In genomic region chr9:111456536-111456935, GRCh38 we compare ENCODE assay signal across 11 cellular contexts. TPM values are rescaled to one million over a fixed set of nuclear protein-coding genes. Genes with fewer than 3 reads are reported as not detected.
DNase-seq lines count a peak whose midpoint lies in the region; ATAC-seq, FAIRE-seq and TF ChIP-seq lines count a peak whose summit lies in the region.
"Had no signal": no experiment of that assay in that cellular context is flagged by ENCODE, and none has a peak within 500 bp of the region (broad histone marks: within the 10 kb centered on the region; RNA-seq: fewer than 3 reads in every experiment).

No MANE protein-coding gene starts in this region.

- H3K4me3 ChIP-seq in H1 (ENCODE audit: extremely low read depth in 1 of 4, insufficient read depth in 2 of 4, low read depth in 3 of 4, low read length in 4 of 4) (no peak overlapping the region), pancreas (no peak overlapping the region), MG63 (no peak overlapping the region)

- no peak overlapping the region for H3K18ac ChIP-seq in H1 (ENCODE audit: extremely low read depth, low read length)

- TF ChIP-seq POLR2A in H1 (IDR thresholded peaks at IDR 0.05; ENCODE audit: control extremely low read depth in 1 of 2, low read depth in 2 of 2, low read length in 2 of 2): no peak

- H4K8ac ChIP-seq in H1 (ENCODE audit: extremely low read depth, insufficient read depth, low read length): no peak overlapping the region

- WGBS in H1 (ENCODE audit: extremely low coverage in 1 of 2, insufficient coverage in 1 of 2, insufficient read length in 1 of 2, insufficient replicate concordance in 2 of 2, low coverage in 1 of 2, low lambda C conversion rate in 2 of 2, missing lambda C conversion rate in 1 of 2), 2 experiments: 80% methylated on average over 1 of the region's 1 CpG; no CpG with 5 or more reads in 1 of the 2 experiments
- WGBS in pancreas, 2 donors: 58 to 63% methylated on average over 1 of the region's 1 CpG

- CTCF ChIA-PET in H1 (lab: Charles Lee; ENCODE audit: partially characterized antibody): no interaction called here

- H3K4me1 ChIP-seq in H1 (replicated peaks in 1 of 4; ENCODE audit: control insufficient read depth in 3 of 4, insufficient read depth in 4 of 4, low read length in 3 of 4) (peaks cover 0 to 12% (median 7%) of the 10 kb centered on the region in 4 experiments; a peak in 3 of 7 replicates), pancreas (peaks cover 14 to 36% (median 27%) of the 10 kb centered on the region in 3 donors)

- no peak overlapping the region for H4K5ac ChIP-seq in H1 (ENCODE audit: insufficient read length, low read depth, low read length)

- no peak for TF ChIP-seq RAD21 in H1 (IDR thresholded peaks at IDR 0.05 in 1 of 2, conservative IDR thresholded peaks at IDR 0.05 in 1 of 2; ENCODE audit: low read depth in 2 of 2, low read length in 2 of 2)

- no peak overlapping the region for H2AFZ ChIP-seq in H1 (ENCODE audit: low read length)

- H2AK5ac ChIP-seq in H1 (ENCODE audit: low read depth, low read length): no peak overlapping the region

- no peak overlapping the region for H3K14ac ChIP-seq in H1 (ENCODE audit: insufficient read length)

- H2BK5ac ChIP-seq in H1 (ENCODE audit: low read depth, low read length): no peak overlapping the region

- H3K27me3 ChIP-seq in H1 (replicated peaks in 1 of 4; ENCODE audit: control insufficient read depth in 3 of 4, extremely low read depth in 1 of 4, insufficient read depth in 3 of 4, low read length in 3 of 4): no peaks in the 10 kb centered on the region
- H3K27me3 ChIP-seq in pancreas: no peaks in the 10 kb centered on the region
- H3K27me3 ChIP-seq in MG63: no peaks in the 10 kb centered on the region

- H3K4me2 ChIP-seq in H1 (ENCODE audit: insufficient read depth in 1 of 2, low read depth in 2 of 2, low read length in 2 of 2): no peak overlapping the region

- peaks cover 5 to 100% of the 10 kb centered on the region in 2 experiments for H3K79me2 ChIP-seq in H1 (ENCODE audit: control insufficient read depth in 1 of 2, insufficient read depth in 2 of 2, low read length in 2 of 2)

- peaks cover 2% of the 10 kb centered on the region for H3K79me1 ChIP-seq in H1 (ENCODE audit: low read depth, low read length)

- no peak overlapping the region for H4K91ac ChIP-seq in H1 (replicated peaks; ENCODE audit: insufficient read length, low read length)

- POLR2A ChIA-PET in H1 (lab: Charles Lee; ENCODE audit: partially characterized antibody): no interaction called here

- H3K4me3 Mint-ChIP-seq in stimulated activated naive B cell treated with anti-CD40 and anti-IgM and Interleukin-4, amounts not matched to agents 10 μg/mL and 1 μg/mL and 100 μg/mL, for 72 hours: no peak overlapping the region
- H3K4me3 Mint-ChIP-seq: neural crest cell had no signal

- no peaks in the 10 kb centered on the region for H3K23me2 ChIP-seq in H1 (ENCODE audit: low read depth, low read length)

- H3K36me3 ChIP-seq in H1 (ENCODE audit: control insufficient read depth in 2 of 4, insufficient read depth in 4 of 4, low read length in 3 of 4) (peaks cover 0 to 2% (median under 1%) of the 10 kb centered on the region in 4 experiments; a peak in 2 of 8 replicates), pancreas (no peaks in the 10 kb centered on the region), MG63 (peaks cover 10% of the 10 kb centered on the region)

- H4K20me1 ChIP-seq in H1 (replicated peaks in 1 of 2; ENCODE audit: control insufficient read depth in 1 of 2, insufficient read depth in 2 of 2, low read length in 2 of 2): peaks cover 1 to 7% of the 10 kb centered on the region in 2 experiments

- H3K27ac ChIP-seq in H1 (ENCODE audit: low read depth, low read length): no peak overlapping the region
- H3K27ac ChIP-seq in pancreas: no peak overlapping the region

- no peak for TF ChIP-seq EP300 in H1 (IDR thresholded peaks at IDR 0.05; ENCODE audit: borderline replicate concordance in 1 of 2, low read depth in 2 of 2, low read length in 2 of 2)

- H2BK15ac ChIP-seq in H1 (ENCODE audit: low read length): no peak overlapping the region

- H2BK20ac ChIP-seq in H1 (ENCODE audit: low read length): no peak overlapping the region

- no peak for TF ChIP-seq CTCF in H1 (IDR thresholded peaks at IDR 0.05; ENCODE audit: control extremely low read depth in 1 of 3, insufficient read depth in 1 of 3, low read depth in 1 of 3, low read length in 3 of 3)
- TF ChIP-seq CTCF in pancreas (IDR thresholded peaks at IDR 0.05): no peak

- H3K56ac ChIP-seq in H1 (replicated peaks; ENCODE audit: insufficient read length, low read depth, low read length): no peak overlapping the region

- H3K9me3 ChIP-seq in H1 (ENCODE audit: insufficient read depth in 2 of 2, low read depth in 1 of 2, low read length in 1 of 2): peaks cover 1 to 2% of the 10 kb centered on the region in 2 experiments
- no peaks in the 10 kb centered on the region for H3K9me3 ChIP-seq in pancreas
- no peaks in the 10 kb centered on the region; the same call in 1 of the 2 replicates for H3K9me3 ChIP-seq in MG63

- H3K4me1 Mint-ChIP-seq in stimulated activated naive B cell treated with anti-CD40 and anti-IgM and Interleukin-4, amounts not matched to agents 10 μg/mL and 1 μg/mL and 100 μg/mL, for 72 hours: peaks cover 14 to 46% of the 10 kb centered on the region in 2 donors

- DNase-seq in H1 (ENCODE audit: low read depth in 1 of 2, low spot score in 2 of 2) (no peak), pancreas (no peak), MG63 (no peak)
- no peak for DNase-seq in stimulated activated naive B cell treated with anti-CD40 and anti-IgM and Interleukin-4, amounts not matched to agents 10 μg/mL and 1 μg/mL and 100 μg/mL, for 72 hours
- DNase-seq: T1000 had no signal

- H3K9ac ChIP-seq in H1 (replicated peaks in 1 of 4; ENCODE audit: extremely low read depth in 1 of 4, low read depth in 3 of 4, low read length in 3 of 4): no peak overlapping the region

- ATAC-seq in GM18870 (IDR thresholded peaks at IDR 0.05; ENCODE audit: unreplicated experiment): peak; percentile 67
- ATAC-seq in HG02870 (IDR thresholded peaks at IDR 0.05; ENCODE audit: unreplicated experiment): peak; percentile 61
- peak; percentile 25 to 49 (median 42) for ATAC-seq in pancreas
- no peak for ATAC-seq in HG03025 (IDR thresholded peaks at IDR 0.05; ENCODE audit: low FRiP score, unreplicated experiment)
- no peak for ATAC-seq in stimulated activated naive B cell treated with anti-CD40 and anti-IgM and Interleukin-4, amounts not matched to agents 10 μg/mL and 1 μg/mL and 100 μg/mL, for 72 hours (replicated peaks)

- H3K23ac ChIP-seq in H1 (ENCODE audit: insufficient read length): no peak overlapping the region

- no peak overlapping the region for H3K27ac Mint-ChIP-seq in stimulated activated naive B cell treated with anti-CD40 and anti-IgM and Interleukin-4, amounts not matched to agents 10 μg/mL and 1 μg/mL and 100 μg/mL, for 72 hours

- intact Hi-C loops in pancreas (cut with DNase I): no loop called here

- no peak overlapping the region for H2BK12ac ChIP-seq in H1 (ENCODE audit: low read depth, low read length)

- FAIRE-seq in H1 (lab: Jason Lieb, UNC) (no peak), pancreas (lab: Jason Lieb, UNC) (no peak)
- FAIRE-seq: D721Med, RCC 7860 had no signal

- H3K4ac ChIP-seq in H1 (replicated peaks; ENCODE audit: insufficient read length, low read depth, low read length): peak overlapping the region; percentile 70

- peaks cover under 1 to 2% of the 10 kb centered on the region in 2 donors for H3K9me3 Mint-ChIP-seq in stimulated activated naive B cell treated with anti-CD40 and anti-IgM and Interleukin-4, amounts not matched to agents 10 μg/mL and 1 μg/mL and 100 μg/mL, for 72 hours

- peaks cover 7 to 13% of the 10 kb centered on the region in 2 donors for H3K36me3 Mint-ChIP-seq in stimulated activated naive B cell treated with anti-CD40 and anti-IgM and Interleukin-4, amounts not matched to agents 10 μg/mL and 1 μg/mL and 100 μg/mL, for 72 hours

- H2BK120ac ChIP-seq in H1 (replicated peaks; ENCODE audit: low read depth, low read length): no peak overlapping the region

- no peaks in the 10 kb centered on the region for H3K27me3 Mint-ChIP-seq in stimulated activated naive B cell treated with anti-CD40 and anti-IgM and Interleukin-4, amounts not matched to agents 10 μg/mL and 1 μg/mL and 100 μg/mL, for 72 hours

TF ChIP-seq in H1, 55 proteins besides CTCF, POLR2A, EP300 and RAD21 (continues in another document):
- TF ChIP-seq CREB1 (IDR thresholded peaks at IDR 0.05) (no peak), TBP (IDR thresholded peaks at IDR 0.05; ENCODE audit: low read depth, low read length) (no peak), ATF2 (IDR thresholded peaks at IDR 0.05; ENCODE audit: low read length) (no peak), GABPA (IDR thresholded peaks at IDR 0.05; ENCODE audit: borderline replicate concordance, insufficient read depth, low read length) (no peak), CBX5 (IDR thresholded peaks at IDR 0.05; ENCODE audit: low read depth, low read length) (no peak), RBBP5 (IDR thresholded peaks at IDR 0.05; ENCODE audit: borderline replicate concordance, low read depth, low read length) (no peak), SP1 (IDR thresholded peaks at IDR 0.05; ENCODE audit: low read depth, low read length) (no peak), BCL11A (IDR thresholded peaks at IDR 0.05; ENCODE audit: low read depth in 2 of 2, low read length in 2 of 2) (no peak), SIX5 (IDR thresholded peaks at IDR 0.05; ENCODE audit: low read depth, low read length) (no peak)

RNA-seq across cellular contexts. Expression of gene ECPAS, which starts 27.6 kb away (rescaled TPM):
- total RNA-seq in H1 (2021; fragmentation: NEBNext Ultra II Directional; extraction: Animal tissue kit (Norgen Biotek cat#: 25700)): 123 and 131 TPM in 2 replicates
- polyA plus RNA-seq in H1 (2011; rRNA removed) (15.6 and 20.9 TPM in 2 replicates), pancreas (10 to 100 TPM; 12.2 to 18.3 TPM)
- 30.4 TPM for polyA plus RNA-seq in H1 (2011; cell fraction: cytosol; rRNA removed)
- polyA plus RNA-seq in H1 (2011; cell fraction: nucleus; rRNA removed): 53.8 TPM
- 62.3 to 130 TPM (median 85.1 TPM) in 4 replicates for polyA plus RNA-seq in H1 (2012, experiment 1 of 2)
- polyA plus RNA-seq in H1 (2012, experiment 2 of 2): 2.6 TPM
- polyA plus RNA-seq in H1 (2013, experiment 1 of 2): 70.8 TPM
- polyA plus RNA-seq in H1 (2013, experiment 2 of 2): 66.6 TPM
- 148 and 187 TPM in 2 replicates for polyA minus RNA-seq in H1 (2011; rRNA and poly(A)+ RNA removed)
- 82.2 TPM for polyA minus RNA-seq in H1 (2011; cell fraction: cytosol; rRNA and poly(A)+ RNA removed)
- polyA minus RNA-seq in H1 (2011; cell fraction: nucleus; rRNA and poly(A)+ RNA removed): 106 TPM
- 10 to 100 TPM; 36.6 to 43.6 (median 40.3) TPM for total RNA-seq in pancreas
- 77.5 and 87.8 TPM in 2 replicates for total RNA-seq in MG63 (2014; rRNA removed; shearing (Covaris generic); ENCODE audit: low replicate concordance)

Comparison
In these comparisons a context has a peak if more than half of its experiments do, and no peak if none do; other contexts are left out.
1. ATAC-seq: peak in GM18870 (single experiment), HG02870 (single experiment) and pancreas (4 of 4); none in HG03025 (single experiment) and stimulated activated naive B cell treated with anti-CD40 and anti-IgM and Interleukin-4, amounts not matched to agents 10 μg/mL and 1 μg/mL and 100 μg/mL, for 72 hours (0 of 2).